ENCODE assay signal across 12 cellular contexts in the genomic region with DNA sequence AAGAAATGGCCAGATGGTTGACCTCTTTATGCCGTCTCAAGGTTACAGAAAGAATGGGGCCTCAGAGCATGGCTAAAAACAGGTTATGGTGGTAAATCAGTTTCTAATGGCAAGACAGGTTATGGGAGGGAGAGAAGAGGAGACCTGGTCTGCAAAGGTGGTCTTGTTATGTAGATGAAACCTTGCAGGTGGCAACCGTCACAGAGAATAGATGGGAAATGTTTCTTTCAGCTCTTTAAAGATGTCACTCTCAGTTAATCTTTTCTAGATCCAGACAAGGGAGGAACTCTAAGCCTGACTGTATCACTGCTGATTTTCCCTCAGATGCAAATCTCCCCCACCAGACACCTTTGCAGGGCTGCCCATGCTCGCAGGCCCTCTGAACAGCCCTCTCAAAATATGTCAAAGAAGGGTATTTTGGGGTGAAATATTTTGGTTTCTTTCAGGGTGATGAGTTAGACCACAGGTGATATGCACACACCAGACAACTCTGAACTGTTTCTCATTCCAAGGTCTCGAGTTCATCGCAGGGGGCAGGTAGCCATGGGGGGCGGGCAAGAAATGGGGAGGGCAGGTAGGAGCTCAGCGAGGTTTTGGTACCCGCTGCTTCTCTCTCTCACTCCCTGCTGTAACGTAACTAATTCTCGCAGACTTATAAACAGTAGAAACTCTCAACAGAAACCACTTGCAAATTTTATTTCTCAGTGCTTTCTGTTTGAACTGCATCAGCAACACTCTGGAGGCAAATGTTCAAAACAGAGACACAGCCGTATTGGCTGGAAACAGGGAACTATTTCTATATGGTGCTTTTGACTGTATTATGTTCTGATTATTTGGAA. TPM values are rescaled to one million over a fixed set of nuclear protein-coding genes. Genes with fewer than 3 reads are reported as not detected.
DNase-seq lines count a peak whose midpoint lies in the region; ATAC-seq, FAIRE-seq and TF ChIP-seq lines count a peak whose summit lies in the region.
"Had no signal": no experiment of that assay in that cellular context is flagged by ENCODE, and none has a peak within 500 bp of the region (broad histone marks: within the 10 kb centered on the region; RNA-seq: fewer than 3 reads in every experiment).

No MANE protein-coding gene starts in this region.

- H3K36me3 Mint-ChIP-seq in endothelial cell (ENCODE audit: low read depth, unreplicated experiment): peaks cover 7% of the 10 kb centered on the region

- no peaks in the 10 kb centered on the region for H3K36me3 ChIP-seq in NT2/D1 (ENCODE audit: insufficient read depth, insufficient read length, low read length)
- H3K36me3 ChIP-seq: colonic mucosa had no signal

- H3K27ac Mint-ChIP-seq in endothelial cell (ENCODE audit: unreplicated experiment): no peak overlapping the region

- TF ChIP-seq POLR2A in GM12892 (IDR thresholded peaks at IDR 0.05; ENCODE audit: low read depth, low read length): no peak

- peaks cover 40% of the 10 kb centered on the region; the same call in 1 of the 2 replicates for H3K9me3 ChIP-seq in NT2/D1 (ENCODE audit: insufficient read depth, low read length)
- H3K9me3 ChIP-seq: colonic mucosa had no signal

- H3K9me3 Mint-ChIP-seq in endothelial cell (ENCODE audit: unreplicated experiment): peaks cover 19% of the 10 kb centered on the region

- DNase-seq in GM12892 (ENCODE audit: insufficient read length) (peak; percentile 10), NT2/D1 (ENCODE audit: low read depth, low spot score) (peak; percentile 15), endothelial cell (ENCODE audit: low spot score) (no peak), LoVo (ENCODE audit: low spot score) (no peak), NCI-H2029 (lab: John Stamatoyannopoulos, UW) (no peak)
- no peak for DNase-seq in activated T-cell treated with anti-CD3 and anti-CD28 coated beads, Interleukin-2, amount 50 U/mL, for 48 hours
- DNase-seq: activated T-cell treated with anti-CD3 and anti-CD28 coated beads, Interleukin-2, amount 50 U/mL, for 1 hour; occipital lobe had no signal

- H3K27me3 Mint-ChIP-seq in endothelial cell (ENCODE audit: unreplicated experiment): peaks cover 6% of the 10 kb centered on the region

- H3K4me3 Mint-ChIP-seq in endothelial cell (ENCODE audit: unreplicated experiment): no peak overlapping the region

- no peaks in the 10 kb centered on the region for H3K4me1 ChIP-seq in NT2/D1 (ENCODE audit: insufficient read depth, insufficient read length)
- H3K4me1 ChIP-seq: colonic mucosa had no signal

- peaks cover 7% of the 10 kb centered on the region for H3K4me1 Mint-ChIP-seq in endothelial cell (ENCODE audit: unreplicated experiment)

- ATAC-seq in GM19438 (IDR thresholded peaks at IDR 0.05; ENCODE audit: low read depth, unreplicated experiment): peak; percentile 78
- peak; percentile 87 for ATAC-seq in HG02938 (IDR thresholded peaks at IDR 0.05; ENCODE audit: unreplicated experiment)

- TF ChIP-seq CTCF in endothelial cell (IDR thresholded peaks at IDR 0.05; ENCODE audit: unreplicated experiment): no peak

- H3K9ac ChIP-seq in NT2/D1 (ENCODE audit: insufficient read length, low read depth): no peak overlapping the region
- H3K9ac ChIP-seq: BLaER1 treated with 17β-estradiol and CSF1 and Interleukin-3, amounts not matched to agents 10 nM and 100 nM had no signal

- no peaks in the 10 kb centered on the region for H3K27me3 ChIP-seq in NT2/D1 (ENCODE audit: insufficient read depth, insufficient read length)
- H3K27me3 ChIP-seq: BLaER1 treated with 17β-estradiol and CSF1 and Interleukin-3, amounts not matched to agents 10 nM and 100 nM; colonic mucosa had no signal

- H3K4me3 ChIP-seq in NT2/D1 (ENCODE audit: insufficient read length, low read depth): no peak overlapping the region
- H3K4me3 ChIP-seq: BLaER1 treated with 17β-estradiol and CSF1 and Interleukin-3, amounts not matched to agents 10 nM and 100 nM; colonic mucosa had no signal

- FAIRE-seq in GM12892 (lab: Jason Lieb, UNC): peak; percentile 84

RNA-seq across cellular contexts. Expression of gene CASP3, which starts 32.4 kb away (rescaled TPM):
- 48.9 TPM for polyA plus RNA-seq in GM12892 (2012; ENCODE audit: missing spikeins)
- 53.2 TPM for total RNA-seq in endothelial cell (ENCODE audit: unreplicated experiment)

RNA-seq across cellular contexts. Expression of gene PRIMPOL, which starts 32.7 kb away (rescaled TPM):
- polyA plus RNA-seq in GM12892 (2012; ENCODE audit: missing spikeins): 15.6 TPM
- 12.3 TPM for total RNA-seq in endothelial cell (ENCODE audit: unreplicated experiment)

Comparison
In these comparisons a context has a peak if more than half of its experiments do, and no peak if none do; other contexts are left out.
1. DNase-seq: peak in GM12892 (single experiment) and NT2/D1 (single experiment); none in endothelial cell (single experiment), LoVo (single experiment), NCI-H2029 (single experiment) and activated T-cell treated with anti-CD3 and anti-CD28 coated beads, Interleukin-2, amount 50 U/mL, for 48 hours (0 of 2).